In genomic region chr4:34732579-34732978, GRCh38 we compare ENCODE assay signal across 23 cellular contexts.
"Had no signal": no experiment of that assay in that cellular context is flagged by ENCODE, and none has a peak within 500 bp of the region (broad histone marks: within the 10 kb centered on the region; RNA-seq: fewer than 3 reads in every experiment).

No MANE protein-coding gene starts in this region.

- H3K27me3 ChIP-seq: brain microvascular endothelial cell, colonic mucosa, dorsolateral prefrontal cortex, esophagus muscularis mucosa, neutrophil, pancreas, sigmoid colon, vagina had no signal

- H3K36me3 ChIP-seq: brain microvascular endothelial cell, colonic mucosa, esophagus muscularis mucosa, neutrophil, pancreas, sigmoid colon, vagina had no signal

- H3K4me1 ChIP-seq: colonic mucosa, esophagus muscularis mucosa, sigmoid colon, vagina had no signal

- H3K27ac ChIP-seq: brain microvascular endothelial cell, colonic mucosa, dorsolateral prefrontal cortex, esophagus muscularis mucosa, neutrophil, pancreas, sigmoid colon, vagina had no signal

- DNase-seq: activated CD4-positive, alpha-beta memory T cell treated with anti-CD3 and anti-CD28 coated beads, Interleukin-2, amount 10 ng/mL, durations not matched to agents 7 days and 5 days; activated CD4-positive, alpha-beta T cell treated with anti-CD3 and anti-CD28 coated beads, Interleukin-2, amount 10 ng/mL, durations not matched to agents 24 days and 14 days; activated effector memory CD4-positive, alpha-beta T cell treated with Interleukin-2 at 50 U/mL for 16 hours; activated naive CD4-positive, alpha-beta T cell treated with anti-CD3 and anti-CD28 coated beads, Interleukin-2, amount 50 U/mL, for 16 hours; activated naive CD8-positive, alpha-beta T cell treated with anti-CD3 and anti-CD28 coated beads, Interleukin-2, amount 50 U/mL, for 24 hours; activated T-cell treated with anti-CD3 and anti-CD28 coated beads, Interleukin-2, amount 50 U/mL, for 72 hours; anterior cingulate cortex; brain microvascular endothelial cell; central memory CD4-positive, alpha-beta T cell; colonic mucosa; dorsolateral prefrontal cortex; effector memory CD8-positive, alpha-beta T cell; left ventricle myocardium superior; sigmoid colon; stimulated activated CD4-positive, alpha-beta T cell treated with anti-CD3 and anti-CD28 coated beads, Interleukin-2, amount 100 ng/mL, for 48 hours; stimulated activated CD8-positive, alpha-beta memory T cell treated with anti-CD3 and anti-CD28 coated beads, Interleukin-4, amount 100 ng/mL, for 48 hours; stimulated activated naive B cell treated with anti-CD40 and anti-IgM and Interleukin-4, amounts not matched to agents 10 μg/mL and 1 μg/mL and 100 μg/mL, for 72 hours; T-helper 17 cell; trophoblast cell had no signal

- H3K9me3 ChIP-seq: colonic mucosa, esophagus muscularis mucosa, neutrophil, pancreas, sigmoid colon, vagina had no signal

- H3K4me3 ChIP-seq: colonic mucosa, dorsolateral prefrontal cortex, esophagus muscularis mucosa, pancreas, sigmoid colon, vagina had no signal
